ENCODE assay signal across 15 cellular contexts in the genomic region with DNA sequence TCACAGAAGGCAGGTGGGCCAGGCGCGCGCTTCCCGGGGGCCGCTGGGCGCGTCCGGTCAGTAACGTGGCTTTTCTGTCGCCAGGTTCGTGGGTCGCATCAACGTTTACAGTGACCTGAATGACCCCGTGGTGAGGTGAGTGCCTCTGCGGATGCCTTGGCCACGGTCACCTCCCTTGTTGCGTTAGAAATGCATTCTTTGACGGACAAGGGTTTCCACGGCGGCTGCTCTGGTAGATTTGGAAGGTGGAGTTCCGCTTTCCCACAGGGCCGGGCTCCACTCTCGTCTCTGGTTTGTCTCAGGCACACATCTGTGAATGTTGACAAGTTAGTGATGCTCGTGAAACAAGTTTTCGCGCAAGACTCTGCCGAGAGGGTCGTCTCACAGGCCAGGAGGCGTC.
A peak's percentile ranks its signal among the peaks of the same experiment; 100 is the strongest.
DNase-seq lines count a peak whose midpoint lies in the region; ATAC-seq and TF ChIP-seq lines count a peak whose summit lies in the region.
"Had no signal": no experiment of that assay in that cellular context is flagged by ENCODE, and none has a peak within 500 bp of the region (broad histone marks: within the 10 kb centered on the region; RNA-seq: fewer than 3 reads in every experiment).

No MANE protein-coding gene starts in this region.

- DNase-seq in cardiac muscle cell (ENCODE audit: low read depth in 1 of 2, low spot score in 1 of 2) = peak in 1 of 2 donors; percentile 60
- DNase-seq in Right ventricle myocardium superior = no peak
- peak; percentile 42 for DNase-seq in right atrium auricular region (ENCODE audit: low spot score)
- DNase-seq in osteoblast (ENCODE audit: insufficient read length, low spot score, missing footprints) = peak; percentile 45
- DNase-seq in ureter (ENCODE audit: low spot score) = peak; percentile 30
- no peak for DNase-seq in OCI-M2 (lab: John Stamatoyannopoulos, UW; ENCODE audit: unreplicated experiment)
- DNase-seq: ACHN; CD4-positive, CD25-positive, alpha-beta regulatory T cell; DMS53; GF-D8; HCEC 1CT; HFFc6 had no signal

- intact Hi-C loops in Right ventricle myocardium superior (cut with DNase I) = no loop called here

- H2AFZ ChIP-seq in osteoblast (ENCODE audit: low read length) = no peak overlapping the region

- ATAC-seq in Right ventricle myocardium superior (ENCODE audit: poor library complexity) = no peak
- no peak for ATAC-seq in HG03460 (IDR thresholded peaks at IDR 0.05; ENCODE audit: unreplicated experiment)
- ATAC-seq in HG02973 (IDR thresholded peaks at IDR 0.05; ENCODE audit: unreplicated experiment) = no peak

- H3K9me3 ChIP-seq in cardiac muscle cell (ENCODE audit: low read depth) = no peaks in the 10 kb centered on the region
- H3K9me3 ChIP-seq in right atrium auricular region = no peaks in the 10 kb centered on the region
- H3K9me3 ChIP-seq in osteoblast (ENCODE audit: low read depth, low read length) = no peaks in the 10 kb centered on the region

- TF ChIP-seq CTCF in cardiac muscle cell (IDR thresholded peaks at IDR 0.05; ENCODE audit: low read depth, low read length) (no peak), right atrium auricular region (IDR thresholded peaks at IDR 0.05) (no peak), osteoblast (IDR thresholded peaks at IDR 0.05; ENCODE audit: extremely low read depth, low read depth, low read length) (no peak)

- no peaks in the 10 kb centered on the region for H3K79me2 ChIP-seq in osteoblast (ENCODE audit: insufficient read depth, low read length)

- H3K27me3 ChIP-seq in cardiac muscle cell (no peaks in the 10 kb centered on the region), right atrium auricular region (no peaks in the 10 kb centered on the region), osteoblast (ENCODE audit: insufficient read depth, low read length) (no peaks in the 10 kb centered on the region)
- H3K27me3 ChIP-seq: BLaER1 treated with 17β-estradiol and CSF1 and Interleukin-3, amounts not matched to agents 10 nM and 100 nM had no signal

- H4K20me1 ChIP-seq in osteoblast (ENCODE audit: insufficient read depth, low read length) = no peaks in the 10 kb centered on the region

- H3K36me3 ChIP-seq in cardiac muscle cell = peaks cover 52% of the 10 kb centered on the region
- H3K36me3 ChIP-seq in right atrium auricular region = peaks cover 68% of the 10 kb centered on the region
- H3K36me3 ChIP-seq in osteoblast (ENCODE audit: insufficient read depth, low read length) = peaks cover 11% of the 10 kb centered on the region

- H3K4me1 ChIP-seq in cardiac muscle cell (ENCODE audit: low read depth) (no peaks in the 10 kb centered on the region), right atrium auricular region (no peaks in the 10 kb centered on the region), osteoblast (ENCODE audit: insufficient read depth, low read length) (no peaks in the 10 kb centered on the region)

- H3K27ac ChIP-seq in cardiac muscle cell = peak overlapping the region; percentile 75
- H3K27ac ChIP-seq in right atrium auricular region = no peak overlapping the region
- H3K27ac ChIP-seq in osteoblast (ENCODE audit: low read depth, low read length) = no peak overlapping the region
- H3K27ac ChIP-seq: BLaER1 treated with 17β-estradiol and CSF1 and Interleukin-3, amounts not matched to agents 10 nM and 100 nM had no signal

- H3K4me2 ChIP-seq in osteoblast (ENCODE audit: insufficient read depth, low read length) = no peak overlapping the region
- H3K4me2 ChIP-seq: BLaER1 treated with 17β-estradiol and CSF1 and Interleukin-3, amounts not matched to agents 10 nM and 100 nM had no signal

- H3K4me3 ChIP-seq in cardiac muscle cell = no peak overlapping the region
- no peak overlapping the region for H3K4me3 ChIP-seq in right atrium auricular region
- no peak overlapping the region for H3K4me3 ChIP-seq in osteoblast (ENCODE audit: insufficient read depth, low read length)
- H3K4me3 ChIP-seq: BLaER1 treated with 17β-estradiol and CSF1 and Interleukin-3, amounts not matched to agents 10 nM and 100 nM had no signal

Comparison
In these comparisons a context has a peak if more than half of its experiments do, and no peak if none do; other contexts are left out.
1. DNase-seq: peak in right atrium auricular region (single experiment), osteoblast (single experiment) and ureter (single experiment); none in Right ventricle myocardium superior (single experiment) and OCI-M2 (single experiment).